In genomic region chr16:87951550-87952538, GRCh38 we compare ENCODE assay signal across 8 cellular contexts. TPM values are rescaled to one million over a fixed set of nuclear protein-coding genes. Genes with fewer than 3 reads are reported as not detected.
DNase-seq lines count a peak whose midpoint lies in the region; ATAC-seq, FAIRE-seq and TF ChIP-seq lines count a peak whose summit lies in the region.

No MANE protein-coding gene starts in this region.

- H3K9me3 Mint-ChIP-seq in activated T-cell treated with anti-CD3 and anti-CD28 coated beads, Interleukin-2, amount 50 U/mL, for 72 hours = no peaks in the 10 kb centered on the region

- TF ChIP-seq RAD21 in A549 (conservative IDR thresholded peaks at IDR 0.05 in 1 of 2, IDR thresholded peaks at IDR 0.05 in 1 of 2) = no peak

- intact Hi-C loops in left ventricle myocardium inferior (cut with micrococcal nuclease) = no loop called here

- POLR2A ChIA-PET in A549 (lab: Yijun Ruan, JAX) = interaction anchor here (1.0 to 1.2 kb wide), 6 partner anchors 12 to 618 kb away, joined by 3 to 9 read pairs (median 3); partner anchors contain the start of genes FBXO31 and ZC3H18

- peaks cover 25% of the 10 kb centered on the region for H3K4me1 ChIP-seq in A549
- H3K4me1 ChIP-seq in left ventricle myocardium inferior = peaks cover 52% of the 10 kb centered on the region

- WGBS in A549 (ENCODE audit: missing lambda C conversion rate) = 5% methylated on average over 18 of the region's 82 CpGs

- CTCF ChIA-PET in A549 (lab: Yijun Ruan, JAX) = interaction anchor here (1.0 to 3.9 kb wide), 4 partner anchors 12 to 173 kb away, joined by 3 to 15 read pairs (median 4); no protein-coding TSS in a partner anchor

- DNase-seq in A549 (ENCODE audit: low read depth in 1 of 2, low spot score in 1 of 2) (no peak), left ventricle myocardium inferior (no peak), retina (peak; percentile 74), 8988T (no peak), DMS114 treated with DMSO at 0.1 percent for 48 hours (lab: John Stamatoyannopoulos, UW; ENCODE audit: unreplicated experiment) (no peak)
- DNase-seq in activated T-cell treated with anti-CD3 and anti-CD28 coated beads, Interleukin-2, amount 50 U/mL, for 72 hours = peak; percentile 23 to 41

- peak overlapping the region; percentile 98 for H3K4me2 ChIP-seq in A549

- no peak for TF ChIP-seq EP300 in A549 (IDR thresholded peaks at IDR 0.05)

- H3K9me3 ChIP-seq in A549 (no peaks in the 10 kb centered on the region), left ventricle myocardium inferior (replicated peaks) (no peaks in the 10 kb centered on the region)

- FAIRE-seq in A549 (lab: Jason Lieb, UNC) = no peak

- H3K4me3 ChIP-seq in A549 (peak overlapping the region; percentile 98), left ventricle myocardium inferior (peak overlapping the region; percentile 83)

- peak overlapping the region; percentile 92 for H3K27ac Mint-ChIP-seq in activated T-cell treated with anti-CD3 and anti-CD28 coated beads, Interleukin-2, amount 50 U/mL, for 72 hours

- TF ChIP-seq CTCF in A549 (IDR thresholded peaks at IDR 0.05) (no peak; the same call in 2 of the 3 replicates), left ventricle myocardium inferior (IDR thresholded peaks at IDR 0.05; ENCODE audit: borderline replicate concordance) (no peak)

- peaks cover 7 to 9% of the 10 kb centered on the region in 2 donors for H3K36me3 Mint-ChIP-seq in activated T-cell treated with anti-CD3 and anti-CD28 coated beads, Interleukin-2, amount 50 U/mL, for 72 hours (ENCODE audit: insufficient read depth in 2 of 2)

- no peak for TF ChIP-seq POLR2A in A549 (IDR thresholded peaks at IDR 0.05; ENCODE audit: low read length)

- H3K4me1 Mint-ChIP-seq in activated T-cell treated with anti-CD3 and anti-CD28 coated beads, Interleukin-2, amount 50 U/mL, for 72 hours (ENCODE audit: low read depth) = peaks cover 57% of the 10 kb centered on the region

- peak in 1 of 2 experiments; percentile 4; a peak in 2 of 6 replicates for ATAC-seq in A549
- ATAC-seq in GM18517 (IDR thresholded peaks at IDR 0.05; ENCODE audit: unreplicated experiment) = peak; percentile 5
- ATAC-seq in HG03432 (IDR thresholded peaks at IDR 0.05; ENCODE audit: unreplicated experiment) = peak; percentile 5
- ATAC-seq in activated T-cell treated with anti-CD3 and anti-CD28 coated beads, Interleukin-2, amount 50 U/mL, for 72 hours (replicated peaks in 1 of 2) = no peak

- H3K27me3 ChIP-seq in left ventricle myocardium inferior (ENCODE audit: low read depth) = no peaks in the 10 kb centered on the region

- peak overlapping the region; percentile 92 to 97 for H3K4me3 Mint-ChIP-seq in activated T-cell treated with anti-CD3 and anti-CD28 coated beads, Interleukin-2, amount 50 U/mL, for 72 hours

- peaks cover 3% of the 10 kb centered on the region for H3K36me3 ChIP-seq in left ventricle myocardium inferior

- peak overlapping the region; percentile 95 to 96 for H3K27ac ChIP-seq in A549
- peak overlapping the region; percentile 97 for H3K27ac ChIP-seq in left ventricle myocardium inferior (replicated peaks)

- peaks cover 10% of the 10 kb centered on the region for H3K27me3 Mint-ChIP-seq in activated T-cell treated with anti-CD3 and anti-CD28 coated beads, Interleukin-2, amount 50 U/mL, for 72 hours (ENCODE audit: low read depth)

TF ChIP-seq in A549, 52 proteins besides CTCF, POLR2A, EP300 and RAD21 (continues in another document):
- TF ChIP-seq TFCP2L1 (CRISPR knock-in tag; IDR thresholded peaks at IDR 0.05) (no peak), BHLHE40 (IDR thresholded peaks at IDR 0.05; ENCODE audit: low read depth, low read length) (no peak), CEBPB (IDR thresholded peaks at IDR 0.05) (no peak), FOSL2 (IDR thresholded peaks at IDR 0.05) (no peak), FOSL2 (CRISPR knock-in tag; IDR thresholded peaks at IDR 0.05) (no peak), HOXA7 (CRISPR knock-in tag; IDR thresholded peaks at IDR 0.05) (no peak), HES2 (IDR thresholded peaks at IDR 0.05) (no peak), HDAC2 (IDR thresholded peaks at IDR 0.05) (no peak), TP53 (CRISPR knock-in tag; IDR thresholded peaks at IDR 0.05) (no peak), ZFP36 (IDR thresholded peaks at IDR 0.05; ENCODE audit: borderline replicate concordance, partially characterized antibody) (no peak), POLR2AphosphoS2 (conservative IDR thresholded peaks at IDR 0.05; ENCODE audit: low read length) (no peak), JUN (IDR thresholded peaks at IDR 0.05) (peak in 1 of 2 experiments; percentile 73; a peak in 2 of 5 replicates), PHF8 (IDR thresholded peaks at IDR 0.05; ENCODE audit: borderline replicate concordance, low read depth) (peak; percentile 52; the same call in 1 of the 2 replicates), KDM1A (IDR thresholded peaks at IDR 0.05; ENCODE audit: low read depth) (no peak), ELK1 (IDR thresholded peaks at IDR 0.05; ENCODE audit: low read depth, low read length) (no peak), HEYL (CRISPR knock-in tag; IDR thresholded peaks at IDR 0.05) (no peak), HOXB13 (CRISPR knock-in tag; IDR thresholded peaks at IDR 0.05; ENCODE audit: low read depth) (no peak), KDM5A (IDR thresholded peaks at IDR 0.05) (no peak), EHF (CRISPR knock-in tag; IDR thresholded peaks at IDR 0.05) (no peak), SMC3 (IDR thresholded peaks at IDR 0.05) (no peak)
- TF ChIP-seq, protein P1, sequence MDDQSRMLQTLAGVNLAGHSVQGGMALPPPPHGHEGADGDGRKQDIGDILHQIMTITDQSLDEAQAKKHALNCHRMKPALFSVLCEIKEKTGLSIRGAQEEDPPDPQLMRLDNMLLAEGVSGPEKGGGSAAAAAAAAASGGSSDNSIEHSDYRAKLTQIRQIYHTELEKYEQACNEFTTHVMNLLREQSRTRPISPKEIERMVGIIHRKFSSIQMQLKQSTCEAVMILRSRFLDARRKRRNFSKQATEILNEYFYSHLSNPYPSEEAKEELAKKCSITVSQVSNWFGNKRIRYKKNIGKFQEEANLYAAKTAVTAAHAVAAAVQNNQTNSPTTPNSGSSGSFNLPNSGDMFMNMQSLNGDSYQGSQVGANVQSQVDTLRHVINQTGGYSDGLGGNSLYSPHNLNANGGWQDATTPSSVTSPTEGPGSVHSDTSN (IDR thresholded peaks at IDR 0.05) = no peak
- TF ChIP-seq, protein P2, sequence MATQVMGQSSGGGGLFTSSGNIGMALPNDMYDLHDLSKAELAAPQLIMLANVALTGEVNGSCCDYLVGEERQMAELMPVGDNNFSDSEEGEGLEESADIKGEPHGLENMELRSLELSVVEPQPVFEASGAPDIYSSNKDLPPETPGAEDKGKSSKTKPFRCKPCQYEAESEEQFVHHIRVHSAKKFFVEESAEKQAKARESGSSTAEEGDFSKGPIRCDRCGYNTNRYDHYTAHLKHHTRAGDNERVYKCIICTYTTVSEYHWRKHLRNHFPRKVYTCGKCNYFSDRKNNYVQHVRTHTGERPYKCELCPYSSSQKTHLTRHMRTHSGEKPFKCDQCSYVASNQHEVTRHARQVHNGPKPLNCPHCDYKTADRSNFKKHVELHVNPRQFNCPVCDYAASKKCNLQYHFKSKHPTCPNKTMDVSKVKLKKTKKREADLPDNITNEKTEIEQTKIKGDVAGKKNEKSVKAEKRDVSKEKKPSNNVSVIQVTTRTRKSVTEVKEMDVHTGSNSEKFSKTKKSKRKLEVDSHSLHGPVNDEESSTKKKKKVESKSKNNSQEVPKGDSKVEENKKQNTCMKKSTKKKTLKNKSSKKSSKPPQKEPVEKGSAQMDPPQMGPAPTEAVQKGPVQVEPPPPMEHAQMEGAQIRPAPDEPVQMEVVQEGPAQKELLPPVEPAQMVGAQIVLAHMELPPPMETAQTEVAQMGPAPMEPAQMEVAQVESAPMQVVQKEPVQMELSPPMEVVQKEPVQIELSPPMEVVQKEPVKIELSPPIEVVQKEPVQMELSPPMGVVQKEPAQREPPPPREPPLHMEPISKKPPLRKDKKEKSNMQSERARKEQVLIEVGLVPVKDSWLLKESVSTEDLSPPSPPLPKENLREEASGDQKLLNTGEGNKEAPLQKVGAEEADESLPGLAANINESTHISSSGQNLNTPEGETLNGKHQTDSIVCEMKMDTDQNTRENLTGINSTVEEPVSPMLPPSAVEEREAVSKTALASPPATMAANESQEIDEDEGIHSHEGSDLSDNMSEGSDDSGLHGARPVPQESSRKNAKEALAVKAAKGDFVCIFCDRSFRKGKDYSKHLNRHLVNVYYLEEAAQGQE (IDR thresholded peaks at IDR 0.05) = no peak

RNA-seq across cellular contexts. Expression of gene BANP, which starts 0.6 kb away (rescaled TPM):
- polyA plus RNA-seq in A549 (2011; rRNA removed) (17.1 and 18.1 TPM in 2 replicates), A549 (2017; fragmentation: RNase III; extraction: RNeasy Plus Mini Kit Qiagen cat#74134 plus additional on column Dnase treatment) (13.6 to 17.2 TPM (median 16.5 TPM) in 3 replicates)
- polyA plus RNA-seq in A549 (2012; cell fraction: cytosol; rRNA removed) = 26.4 and 27.3 TPM in 2 replicates
- 52.3 and 59.7 TPM in 2 replicates for polyA plus RNA-seq in A549 (2012; cell fraction: nucleus; rRNA removed)
- 30.8 and 44.8 TPM in 2 replicates for polyA minus RNA-seq in A549 (2011; rRNA and poly(A)+ RNA removed)
- total RNA-seq in activated T-cell treated with anti-CD3 and anti-CD28 coated beads, Interleukin-2, amount 50 U/mL, for 72 hours = 10 to 100 TPM; 35.8 to 39.8 TPM
- total RNA-seq in left ventricle myocardium inferior = 12.6 TPM

RNA-seq across cellular contexts. Expression of gene CA5A, which starts 15.5 kb away (rescaled TPM):
- polyA plus RNA-seq in A549 (2011; rRNA removed) (not detected in 2 replicates), A549 (2017; fragmentation: RNase III; extraction: RNeasy Plus Mini Kit Qiagen cat#74134 plus additional on column Dnase treatment) (not detected in 3 replicates)
- polyA plus RNA-seq in A549 (2012; cell fraction: cytosol; rRNA removed) = not detected in 2 replicates
- not detected in 2 replicates for polyA plus RNA-seq in A549 (2012; cell fraction: nucleus; rRNA removed)
- not detected in 2 replicates for polyA minus RNA-seq in A549 (2011; rRNA and poly(A)+ RNA removed)
- total RNA-seq in activated T-cell treated with anti-CD3 and anti-CD28 coated beads, Interleukin-2, amount 50 U/mL, for 72 hours = under 1 TPM in 1 of 2 donors, not detected in 1; 0.22 TPM
- total RNA-seq in left ventricle myocardium inferior = not detected

Comparison
In these comparisons a context has a peak if more than half of its experiments do, and no peak if none do; other contexts are left out.
1. ATAC-seq: peak in GM18517 (single experiment) and HG03432 (single experiment); none in activated T-cell treated with anti-CD3 and anti-CD28 coated beads, Interleukin-2, amount 50 U/mL, for 72 hours (0 of 2).
2. DNase-seq: peak in activated T-cell treated with anti-CD3 and anti-CD28 coated beads, Interleukin-2, amount 50 U/mL, for 72 hours (2 of 2) and retina (single experiment); none in A549 (0 of 2), left ventricle myocardium inferior (single experiment), 8988T (single experiment) and DMS114 treated with DMSO at 0.1 percent for 48 hours (single experiment).